Comparison of ENCODE assay signal across 22 cellular contexts in genomic region chr11:69487849-69488542, GRCh38. TPM values are rescaled to one million over a fixed set of nuclear protein-coding genes. Genes with fewer than 3 reads are reported as not detected.
A peak's percentile ranks its signal among the peaks of the same experiment; 100 is the strongest.
DNase-seq lines count a peak whose midpoint lies in the region; ATAC-seq and TF ChIP-seq lines count a peak whose summit lies in the region.
"Had no signal": no experiment of that assay in that cellular context is flagged by ENCODE, and none has a peak within 500 bp of the region (broad histone marks: within the 10 kb centered on the region; RNA-seq: fewer than 3 reads in every experiment).

No MANE protein-coding gene starts in this region.

- no peaks in the 10 kb centered on the region for H3K9me3 ChIP-seq in ascending aorta
- no peaks in the 10 kb centered on the region for H3K9me3 ChIP-seq in heart right ventricle
- H3K9me3 ChIP-seq in mucosa of descending colon, result no peaks in the 10 kb centered on the region
- no peaks in the 10 kb centered on the region for H3K9me3 ChIP-seq in spleen
- no peaks in the 10 kb centered on the region for H3K9me3 ChIP-seq in breast epithelium

- DNase-seq in ascending aorta (ENCODE audit: low spot score in 2 of 2) (no peak), heart right ventricle (no peak), mucosa of descending colon (peak in 2 of 3 donors; percentile 14 to 33), spleen (peak; percentile 48), NCI-H1694 treated with DMSO at 0.1 percent for 48 hours (lab: John Stamatoyannopoulos, UW) (no peak), breast epithelium (ENCODE audit: low spot score in 2 of 2) (no peak)
- no peak for DNase-seq in activated T-cell treated with anti-CD3 and anti-CD28 coated beads, Interleukin-2, amount 50 U/mL, for 48 hours
- DNase-seq: EL; GF-D8; H7; Kasumi-1; NCI-H1417; NCI-H187 treated with DMSO at 0.1 percent for 48 hours; NCI-H2107; NCI-H2227 treated with DMSO at 0.1 percent for 48 hours; NCI-H524; NCI-H774; NK-92 treated with Interleukin-12 subunit alpha and Interleukin-12 subunit beta, amount 100 ng/mL, for 24 hours had no signal

- H3K4me1 ChIP-seq in ascending aorta (peaks cover 10 to 35% of the 10 kb centered on the region in 2 donors), heart right ventricle (peaks cover 13 to 62% (median 32%) of the 10 kb centered on the region in 9 donors), mucosa of descending colon (ENCODE audit: low read depth) (no peaks in the 10 kb centered on the region), spleen (no peaks in the 10 kb centered on the region), breast epithelium (peaks cover 5 to 11% of the 10 kb centered on the region in 2 donors)

- no peaks in the 10 kb centered on the region for H3K27me3 ChIP-seq in ascending aorta
- H3K27me3 ChIP-seq in heart right ventricle, result no peaks in the 10 kb centered on the region
- H3K27me3 ChIP-seq in spleen (replicated peaks in 1 of 7), result no peaks in the 10 kb centered on the region
- H3K27me3 ChIP-seq in breast epithelium, result no peaks in the 10 kb centered on the region

- no peak for ATAC-seq in heart right ventricle
- no peak for ATAC-seq in mucosa of descending colon
- ATAC-seq in SK-N-SH treated with all-trans-retinoic acid at 6 μM for 48 hours, result no peak

- no peaks in the 10 kb centered on the region for H3K36me3 ChIP-seq in ascending aorta
- no peaks in the 10 kb centered on the region for H3K36me3 ChIP-seq in heart right ventricle
- H3K36me3 ChIP-seq in mucosa of descending colon (ENCODE audit: low read depth), result no peaks in the 10 kb centered on the region
- no peaks in the 10 kb centered on the region for H3K36me3 ChIP-seq in spleen
- no peaks in the 10 kb centered on the region for H3K36me3 ChIP-seq in breast epithelium

- TF ChIP-seq CTCF in ascending aorta (IDR thresholded peaks at IDR 0.05) (no peak), heart right ventricle (IDR thresholded peaks at IDR 0.05) (no peak), mucosa of descending colon (IDR thresholded peaks at IDR 0.05) (no peak), spleen (IDR thresholded peaks at IDR 0.05 in 8 of 11, conservative IDR thresholded peaks at IDR 0.05 in 3 of 11) (no peak), breast epithelium (IDR thresholded peaks at IDR 0.05) (no peak)

- peak overlapping the region; percentile 63 to 73 for H3K27ac ChIP-seq in ascending aorta
- H3K27ac ChIP-seq in heart right ventricle, result peak overlapping the region in 7 of 10 donors; percentile 87 to 95 (median 91)
- no peak overlapping the region for H3K27ac ChIP-seq in spleen
- H3K27ac ChIP-seq in breast epithelium, result no peak overlapping the region
- H3K27ac ChIP-seq: RWPE1 had no signal

- H3K4me3 ChIP-seq in ascending aorta, result no peak overlapping the region
- H3K4me3 ChIP-seq in heart right ventricle, result no peak overlapping the region
- no peak overlapping the region for H3K4me3 ChIP-seq in mucosa of descending colon
- H3K4me3 ChIP-seq in spleen, result no peak overlapping the region
- H3K4me3 ChIP-seq in breast epithelium, result no peak overlapping the region

- 94 to 96% methylated on average over 17 of the region's 17 CpGs for WGBS in heart right ventricle, 2 donors
- 92 to 95% (median 92%) methylated on average over 13 to 17 of the region's 17 CpGs for WGBS in spleen, 5 donors

- TF ChIP-seq POLR2A in spleen (IDR thresholded peaks at IDR 0.05), result no peak
- no peak for TF ChIP-seq POLR2A in breast epithelium (IDR thresholded peaks at IDR 0.05)

- intact Hi-C loops in ascending aorta (cut with DNase I), result no loop called here
- intact Hi-C loops in heart right ventricle (cut with DNase I), result loop anchor here in 2 of 10 donors (10.0 kb wide), 2 partner anchors 353 to 373 kb away; no protein-coding TSS in a partner anchor
- intact Hi-C loops in mucosa of descending colon (cut with DNase I, micrococcal nuclease), result no loop called here
- intact Hi-C loops in spleen (cut with DNase I; ENCODE audit: low total_unique reads), result no loop called here
- intact Hi-C loops in breast epithelium (cut with DNase I; ENCODE audit: low total_unique reads), result no loop called here

TF ChIP-seq in SK-N-SH treated with all-trans-retinoic acid at 6 μM for 48 hours, 23 proteins besides CTCF, POLR2A, EP300 and RAD21:
- no peak for TF ChIP-seq PATZ1 (CRISPR knock-in tag; IDR thresholded peaks at IDR 0.05; ENCODE audit: borderline replicate concordance)
- TF ChIP-seq ZNF70 (CRISPR knock-in tag; IDR thresholded peaks at IDR 0.05), result no peak
- no peak for TF ChIP-seq SNAI2 (CRISPR knock-in tag; IDR thresholded peaks at IDR 0.05)
- TF ChIP-seq ARNTL (CRISPR knock-in tag; IDR thresholded peaks at IDR 0.05; ENCODE audit: borderline replicate concordance, low read depth), result no peak
- no peak for TF ChIP-seq ZFP30 (CRISPR knock-in tag; IDR thresholded peaks at IDR 0.05)
- no peak for TF ChIP-seq OSR1 (CRISPR knock-in tag; IDR thresholded peaks at IDR 0.05)
- TF ChIP-seq POU6F1 (CRISPR knock-in tag; IDR thresholded peaks at IDR 0.05; ENCODE audit: borderline replicate concordance, low read depth), result no peak
- no peak for TF ChIP-seq CSDC2 (CRISPR knock-in tag; IDR thresholded peaks at IDR 0.05)
- no peak for TF ChIP-seq TOX (CRISPR knock-in tag; IDR thresholded peaks at IDR 0.05; ENCODE audit: borderline replicate concordance)
- TF ChIP-seq TCF4 (CRISPR knock-in tag; IDR thresholded peaks at IDR 0.05; ENCODE audit: borderline replicate concordance), result no peak
- no peak for TF ChIP-seq TSHZ2 (CRISPR knock-in tag; IDR thresholded peaks at IDR 0.05)

RNA-seq across cellular contexts. Expression of gene LINC01488, which starts 6.5 kb away (rescaled TPM):
- total RNA-seq in ascending aorta, result not detected
- total RNA-seq in heart right ventricle, result under 1 TPM in 6 of 10 donors, not detected in 4; 0.12 to 0.23 (median 0.15) TPM
- under 1 TPM; 0.03 to 0.59 TPM for polyA plus RNA-seq in heart right ventricle
- not detected for total RNA-seq in mucosa of descending colon
- not detected for total RNA-seq in spleen
- polyA plus RNA-seq in spleen, result not detected
- not detected for total RNA-seq in breast epithelium
- total RNA-seq: H7, MCF 10A had no signal
- polyA plus RNA-seq: CD14-positive monocyte had no signal

Comparison
In these comparisons a context has a peak if more than half of its experiments do, and no peak if none do; other contexts are left out.
1. DNase-seq: peak in mucosa of descending colon (2 of 3) and spleen (single experiment); none in ascending aorta (0 of 2), heart right ventricle (0 of 2), NCI-H1694 treated with DMSO at 0.1 percent for 48 hours (single experiment), activated T-cell treated with anti-CD3 and anti-CD28 coated beads, Interleukin-2, amount 50 U/mL, for 48 hours (0 of 2) and breast epithelium (0 of 2).
2. H3K27ac ChIP-seq: peak in ascending aorta (2 of 2) and heart right ventricle (7 of 10); none in spleen (0 of 8) and breast epithelium (0 of 2).